In genomic region chr15:38176155-38176554, GRCh38 we compare ENCODE assay signal across 9 cellular contexts.
DNase-seq lines count a peak whose midpoint lies in the region; ATAC-seq and TF ChIP-seq lines count a peak whose summit lies in the region.
"Had no signal": no experiment of that assay in that cellular context is flagged by ENCODE, and none has a peak within 500 bp of the region (broad histone marks: within the 10 kb centered on the region; RNA-seq: fewer than 3 reads in every experiment).

No MANE protein-coding gene starts in this region.

- peak; percentile 78 for ATAC-seq in GM18520 (IDR thresholded peaks at IDR 0.05; ENCODE audit: unreplicated experiment)
- ATAC-seq in HG02642 (IDR thresholded peaks at IDR 0.05; ENCODE audit: poor library complexity, unreplicated experiment), result peak; percentile 76
- peak; percentile 85 for ATAC-seq in PC-3
- no peak for ATAC-seq in WTC11

- H2AFZ ChIP-seq in PC-3 (ENCODE audit: low read length), result no peak overlapping the region

- H3K27ac ChIP-seq in PC-3 (ENCODE audit: low read length), result no peak overlapping the region

- H3K36me3 Mint-ChIP-seq in WTC11, result peaks cover 5% of the 10 kb centered on the region; the same call in 1 of the 2 replicates

- POLR2A ChIA-PET in PC-3 (lab: Charles Lee; ENCODE audit: unreplicated experiment) (no interaction called here), WTC11 (lab: Charles Lee) (no interaction called here)

- no peaks in the 10 kb centered on the region for H3K9me2 ChIP-seq in PC-3 (replicated peaks; ENCODE audit: low read length)

- H4K20me1 ChIP-seq in PC-3 (ENCODE audit: low read length), result no peaks in the 10 kb centered on the region

- H3K4me1 ChIP-seq in PC-3 (ENCODE audit: insufficient read depth, low read length), result peaks cover 17% of the 10 kb centered on the region

- peaks cover 11% of the 10 kb centered on the region for H3K4me1 Mint-ChIP-seq in WTC11

- H3K27me3 Mint-ChIP-seq in WTC11 (ENCODE audit: low read depth), result no peaks in the 10 kb centered on the region

- no peaks in the 10 kb centered on the region for H3K27me3 ChIP-seq in PC-3 (ENCODE audit: low read length)

- TF ChIP-seq CTCF in PC-3 (conservative IDR thresholded peaks at IDR 0.05; ENCODE audit: low read depth, low read length) (no peak), WTC11 (IDR thresholded peaks at IDR 0.05) (no peak)

- peak; percentile 73 for DNase-seq in PC-3
- DNase-seq in non-pigmented ciliary epithelial cell (ENCODE audit: low read depth), result peak; percentile 49
- no peak for DNase-seq in NOMO-1 treated with dmso at 0.1 percent for 144 hours (lab: John Stamatoyannopoulos, UW; ENCODE audit: unreplicated experiment)
- no peak for DNase-seq in activated CD4-positive, alpha-beta T cell treated with anti-CD3 and anti-CD28 coated beads for 48 hours
- DNase-seq in NCI-H1694 (lab: John Stamatoyannopoulos, UW), result no peak
- DNase-seq in WTC11 (ENCODE audit: low spot score), result no peak
- DNase-seq: activated effector memory CD4-positive, alpha-beta T cell treated with anti-CD3 and anti-CD28 coated beads, Interleukin-2, amount 50 U/mL, for 16 hours had no signal

- no peaks in the 10 kb centered on the region for H3F3A ChIP-seq in PC-3 (ENCODE audit: low read length, unreplicated experiment)

- H3K4me3 ChIP-seq in PC-3 (ENCODE audit: low read length), result no peak overlapping the region

- CTCF ChIA-PET in PC-3 (lab: Charles Lee) (no interaction called here), WTC11 (lab: Charles Lee) (no interaction called here)

- H3K9me3 Mint-ChIP-seq in WTC11, result peaks cover 11% of the 10 kb centered on the region

- no peak overlapping the region for H3K4me3 Mint-ChIP-seq in WTC11

- H3K27ac Mint-ChIP-seq in WTC11, result no peak overlapping the region

- H3K4me2 ChIP-seq in PC-3 (ENCODE audit: low read length), result 0 out of 2 replicates have a peak overlapping the region, but pooled peaks have one; percentile 11

- intact Hi-C loops in PC-3 (cut with micrococcal nuclease), result no loop called here

- no peaks in the 10 kb centered on the region for H3K9me3 ChIP-seq in PC-3 (ENCODE audit: low read length)

- H3K79me2 ChIP-seq in PC-3 (ENCODE audit: low read length), result no peaks in the 10 kb centered on the region

- no peak overlapping the region for H3K9ac ChIP-seq in PC-3 (ENCODE audit: low read length)

- BruUV-seq in PC-3 (replicated peaks; lab: Mats Ljungman, UMichigan), result no TSS peak

- H3K36me3 ChIP-seq in PC-3 (ENCODE audit: low read depth, low read length), result no peaks in the 10 kb centered on the region

TF ChIP-seq in WTC11, 78 proteins besides CTCF, POLR2A, EP300 and RAD21:
- TF ChIP-seq CREB1 (CRISPR knock-in tag; IDR thresholded peaks at IDR 0.05) (no peak), NFATC4 (CRISPR knock-in tag; IDR thresholded peaks at IDR 0.05) (no peak), E2F4 (CRISPR knock-in tag; IDR thresholded peaks at IDR 0.05; ENCODE audit: borderline replicate concordance, low read depth) (no peak), NR2C2 (CRISPR knock-in tag; IDR thresholded peaks at IDR 0.05) (no peak), ATF1 (CRISPR knock-in tag; IDR thresholded peaks at IDR 0.05) (no peak), E2F5 (CRISPR knock-in tag; IDR thresholded peaks at IDR 0.05) (no peak), GRHL2 (CRISPR knock-in tag; IDR thresholded peaks at IDR 0.05; ENCODE audit: insufficient replicate concordance, severe bottlenecking) (no peak), FOXP1 (CRISPR knock-in tag; IDR thresholded peaks at IDR 0.05; ENCODE audit: borderline replicate concordance) (no peak), MYBL2 (CRISPR knock-in tag; IDR thresholded peaks at IDR 0.05) (no peak), GABPB1 (CRISPR knock-in tag; IDR thresholded peaks at IDR 0.05) (no peak), ZNF512 (CRISPR knock-in tag; IDR thresholded peaks at IDR 0.05; ENCODE audit: borderline replicate concordance) (no peak), MXD4 (CRISPR knock-in tag; IDR thresholded peaks at IDR 0.05; ENCODE audit: borderline replicate concordance) (no peak), KAT7 (CRISPR knock-in tag; IDR thresholded peaks at IDR 0.05; ENCODE audit: borderline replicate concordance) (no peak)

Comparison
In these comparisons a context has a peak if more than half of its experiments do, and no peak if none do; other contexts are left out.
1. DNase-seq: peak in PC-3 (single experiment) and non-pigmented ciliary epithelial cell (single experiment); none in NOMO-1 treated with dmso at 0.1 percent for 144 hours (single experiment), activated CD4-positive, alpha-beta T cell treated with anti-CD3 and anti-CD28 coated beads for 48 hours (single experiment), NCI-H1694 (single experiment) and WTC11 (single experiment).